ENCODE assay signal across 6 cellular contexts in the genomic region with DNA sequence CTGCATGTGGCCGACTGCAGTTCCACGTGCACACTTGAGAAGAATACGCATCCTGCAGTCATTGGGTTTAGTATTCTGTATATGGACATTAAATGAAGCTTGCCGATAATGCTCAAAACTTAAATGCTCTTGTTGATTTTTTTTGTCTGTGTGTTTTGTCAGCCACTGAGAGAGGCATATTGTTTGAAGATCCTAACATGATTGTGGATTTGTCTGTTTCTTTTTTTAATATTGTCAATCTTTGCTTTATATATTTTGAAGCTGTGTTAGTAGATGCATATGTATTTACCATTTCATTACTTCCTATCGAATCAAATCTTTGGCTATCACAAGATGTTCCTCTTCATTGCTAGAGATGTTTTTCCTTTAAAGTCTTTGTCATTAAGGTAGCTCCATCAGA.
"Had no signal": no experiment of that assay in that cellular context is flagged by ENCODE, and none has a peak within 500 bp of the region (broad histone marks: within the 10 kb centered on the region; RNA-seq: fewer than 3 reads in every experiment).

No MANE protein-coding gene starts in this region.

- H3K27ac ChIP-seq: HL-60, KMS-11 had no signal

- H3K9ac ChIP-seq: KMS-11 had no signal

- FAIRE-seq: HTR-8/SVneo had no signal

- H3K4me2 ChIP-seq: KMS-11 had no signal

- DNase-seq: IMR-90, KBM-7, KG1 had no signal
